Comparison of ENCODE assay signal across 20 cellular contexts in genomic region chr6:52553158-52553557, GRCh38. TPM values are rescaled to one million over a fixed set of nuclear protein-coding genes. Genes with fewer than 3 reads are reported as not detected.
DNase-seq lines count a peak whose midpoint lies in the region; ATAC-seq and TF ChIP-seq lines count a peak whose summit lies in the region.
"Had no signal": no experiment of that assay in that cellular context is flagged by ENCODE, and none has a peak within 500 bp of the region (broad histone marks: within the 10 kb centered on the region; RNA-seq: fewer than 3 reads in every experiment).

No MANE protein-coding gene starts in this region.

- TF ChIP-seq EP300 in esophagus muscularis mucosa (IDR thresholded peaks at IDR 0.05), result no peak

- H3F3A ChIP-seq in Loucy (ENCODE audit: low read depth), result 0 out of 2 replicates have a peak, but pooled peaks cover 8% of the 10 kb centered on the region

- no peak for DNase-seq in SJCRH30
- no peak for DNase-seq in esophagus muscularis mucosa (ENCODE audit: extremely low spot score)
- DNase-seq in HK-2 (ENCODE audit: unreplicated experiment), result no peak
- DNase-seq in hepatic stellate cell (ENCODE audit: low spot score), result no peak
- DNase-seq in stimulated activated naive CD8-positive, alpha-beta T cell treated with anti-CD3 and anti-CD28 coated beads, Interleukin-15, Interleukin-2, amounts not matched to agents 100 U/mL and 50 U/mL, for 24 hours, result no peak
- DNase-seq in NCI-H1436 (lab: John Stamatoyannopoulos, UW), result no peak
- DNase-seq: activated gamma-delta T cell; NCI-H1048; SHP77; stimulated activated CD4-positive, alpha-beta T cell treated with anti-CD3 and anti-CD28 coated beads, Interleukin-2, amount 100 ng/mL, for 24 hours; stomach had no signal

- H3K27ac ChIP-seq in SJCRH30, result peak overlapping the region; percentile 96
- H3K27ac ChIP-seq in esophagus muscularis mucosa (replicated peaks in 1 of 4), result peak overlapping the region in 3 of 4 donors; percentile 67 to 85 (median 77)
- H3K27ac ChIP-seq: KMS-11 had no signal

- peaks cover 13% of the 10 kb centered on the region for H3K36me3 Mint-ChIP-seq in stimulated activated memory B cell treated with anti-CD40 and anti-IgM and Interleukin-4, amounts not matched to agents 10 μg/mL and 1 μg/mL and 100 μg/mL, for 72 hours
- H3K36me3 Mint-ChIP-seq: mesothelial cell of epicardium; natural killer cell treated with Interleukin-12 subunit alpha and Interleukin-12 subunit beta and Interleukin-15 and Interleukin-18, amount 100 ng/mL, for 72 hours had no signal

- H3K4me3 ChIP-seq in Loucy (ENCODE audit: low read length, poor library complexity, severe bottlenecking) (no peak overlapping the region), SJCRH30 (no peak overlapping the region; the same call in 1 of the 2 replicates), esophagus muscularis mucosa (no peak overlapping the region)
- H3K4me3 ChIP-seq: skin epidermis had no signal

- H3K4me1 ChIP-seq in Loucy (ENCODE audit: insufficient read depth, low read length, poor library complexity, severe bottlenecking) (peaks cover 61% of the 10 kb centered on the region), SJCRH30 (peaks cover 57% of the 10 kb centered on the region), esophagus muscularis mucosa (peaks cover 64 to 96% (median 90%) of the 10 kb centered on the region in 4 donors)

- peak overlapping the region; percentile 76 for H3K27ac Mint-ChIP-seq in stimulated activated memory B cell treated with anti-CD40 and anti-IgM and Interleukin-4, amounts not matched to agents 10 μg/mL and 1 μg/mL and 100 μg/mL, for 72 hours
- H3K27ac Mint-ChIP-seq: progenitor cell of endocrine pancreas had no signal

- H3K9me3 ChIP-seq in Loucy (ENCODE audit: insufficient read depth, low read depth, low read length), result no peaks in the 10 kb centered on the region
- H3K9me3 ChIP-seq in SJCRH30 (replicated peaks), result no peaks in the 10 kb centered on the region
- H3K9me3 ChIP-seq in esophagus muscularis mucosa, result no peaks in the 10 kb centered on the region
- H3K9me3 ChIP-seq: stomach had no signal

- H3K27me3 ChIP-seq in Loucy (ENCODE audit: insufficient read depth, low read length, poor library complexity, severe bottlenecking) (no peaks in the 10 kb centered on the region), SJCRH30 (no peaks in the 10 kb centered on the region), esophagus muscularis mucosa (no peaks in the 10 kb centered on the region)
- H3K27me3 ChIP-seq: stomach had no signal

- H3K9me2 ChIP-seq in Loucy (replicated peaks; ENCODE audit: low read depth, low read length), result no peaks in the 10 kb centered on the region

- H3K79me2 ChIP-seq in Loucy (ENCODE audit: insufficient read depth, low read length), result peaks cover 93% of the 10 kb centered on the region

- TF ChIP-seq CTCF in Loucy (conservative IDR thresholded peaks at IDR 0.05; ENCODE audit: low read length) (no peak), esophagus muscularis mucosa (IDR thresholded peaks at IDR 0.05) (no peak)

- ATAC-seq in stimulated activated memory B cell treated with anti-CD40 and anti-IgM and Interleukin-4, amounts not matched to agents 10 μg/mL and 1 μg/mL and 100 μg/mL, for 72 hours, result no peak
- ATAC-seq in stimulated activated naive CD8-positive, alpha-beta T cell treated with anti-CD3 and anti-CD28 coated beads, Interleukin-15, Interleukin-2, amounts not matched to agents 100 U/mL and 50 U/mL, for 24 hours, result no peak
- ATAC-seq: left lobe of liver; natural killer cell treated with Interleukin-12 subunit alpha and Interleukin-12 subunit beta and Interleukin-15 and Interleukin-18, amount 100 ng/mL, for 72 hours had no signal

- peaks cover 50% of the 10 kb centered on the region for H3K4me1 Mint-ChIP-seq in stimulated activated memory B cell treated with anti-CD40 and anti-IgM and Interleukin-4, amounts not matched to agents 10 μg/mL and 1 μg/mL and 100 μg/mL, for 72 hours

- no peaks in the 10 kb centered on the region for H3K9me3 Mint-ChIP-seq in stimulated activated memory B cell treated with anti-CD40 and anti-IgM and Interleukin-4, amounts not matched to agents 10 μg/mL and 1 μg/mL and 100 μg/mL, for 72 hours
- H3K9me3 Mint-ChIP-seq: central memory CD8-positive, alpha-beta T cell; mesothelial cell of epicardium; natural killer cell treated with Interleukin-12 subunit alpha and Interleukin-12 subunit beta and Interleukin-15 and Interleukin-18, amount 100 ng/mL, for 72 hours had no signal

- H3K4me3 Mint-ChIP-seq in stimulated activated memory B cell treated with anti-CD40 and anti-IgM and Interleukin-4, amounts not matched to agents 10 μg/mL and 1 μg/mL and 100 μg/mL, for 72 hours, result no peak overlapping the region
- H3K4me3 Mint-ChIP-seq: central memory CD8-positive, alpha-beta T cell; mesothelial cell of epicardium; natural killer cell treated with Interleukin-12 subunit alpha and Interleukin-12 subunit beta and Interleukin-15 and Interleukin-18, amount 100 ng/mL, for 72 hours had no signal

- H3K36me3 ChIP-seq in Loucy (ENCODE audit: insufficient read depth, low read length) (peaks cover 7% of the 10 kb centered on the region; the same call in 1 of the 2 replicates), SJCRH30 (no peaks in the 10 kb centered on the region), esophagus muscularis mucosa (no peaks in the 10 kb centered on the region)
- H3K36me3 ChIP-seq: stomach had no signal

- 95% methylated on average over 1 of the region's 1 CpG for WGBS in esophagus muscularis mucosa

- H3K27me3 Mint-ChIP-seq in stimulated activated memory B cell treated with anti-CD40 and anti-IgM and Interleukin-4, amounts not matched to agents 10 μg/mL and 1 μg/mL and 100 μg/mL, for 72 hours, result no peaks in the 10 kb centered on the region
- H3K27me3 Mint-ChIP-seq: central memory CD8-positive, alpha-beta T cell; natural killer cell treated with Interleukin-12 subunit alpha and Interleukin-12 subunit beta and Interleukin-15 and Interleukin-18, amount 100 ng/mL, for 72 hours; progenitor cell of endocrine pancreas had no signal

- no peak overlapping the region for H2AFZ ChIP-seq in Loucy (ENCODE audit: low read length)

- H3K4me2 ChIP-seq in Loucy (ENCODE audit: low read depth, low read length, poor library complexity, severe bottlenecking), result no peak overlapping the region

- intact Hi-C loops in esophagus muscularis mucosa (cut with DNase I), result no loop called here

- peak overlapping the region; percentile 69 for H3K9ac ChIP-seq in Loucy (ENCODE audit: low read depth, low read length, poor library complexity, severe bottlenecking)
- H3K9ac ChIP-seq: KMS-11 had no signal

- TF ChIP-seq POLR2A in esophagus muscularis mucosa (IDR thresholded peaks at IDR 0.05; ENCODE audit: low read depth), result no peak

- H4K20me1 ChIP-seq in Loucy (ENCODE audit: insufficient read depth, low read length, poor library complexity, severe bottlenecking), result peaks cover 24% of the 10 kb centered on the region

RNA-seq across cellular contexts. Expression of gene TRAM2, which starts 23.7 kb away (rescaled TPM):
- 28.4 and 28.8 TPM in 2 replicates for total RNA-seq in SJCRH30 (2014; rRNA removed; shearing (Covaris generic))
- 10 to 100 TPM; 13.3 to 23.8 (median 18.5) TPM for total RNA-seq in esophagus muscularis mucosa
